25 cellular contexts compared by ENCODE assay signal in genomic region chr20:18180815-18181214, GRCh38.
"Had no signal": no experiment of that assay in that cellular context is flagged by ENCODE, and none has a peak within 500 bp of the region (broad histone marks: within the 10 kb centered on the region; RNA-seq: fewer than 3 reads in every experiment).

No MANE protein-coding gene starts in this region.

- H3K36me3 ChIP-seq: prostate gland had no signal

- H3K27me3 ChIP-seq: dorsolateral prefrontal cortex, gastrocnemius medialis, heart left ventricle, hepatocyte, stomach, thyroid gland had no signal

- ATAC-seq: esophagus mucosa; gastrocnemius medialis; heart left ventricle; left lobe of liver; naive thymus-derived CD4-positive, alpha-beta T cell; right cardiac atrium; stimulated activated effector memory CD8-positive, alpha-beta T cell treated with anti-CD3 and anti-CD28 coated beads, Interleukin-12 subunit alpha, Interleukin-12 subunit beta, amount 100 ng/mL, for 72 hours had no signal

- H3K27ac ChIP-seq: dorsolateral prefrontal cortex, epithelial cell of prostate, gastrocnemius medialis, heart left ventricle, hepatocyte, prostate gland, skin epidermis, stomach, thyroid gland had no signal

- H3K9me3 ChIP-seq: gastrocnemius medialis, prostate gland, thyroid gland had no signal

- DNase-seq: central memory CD4-positive, alpha-beta T cell; dorsolateral prefrontal cortex; effector CD4-positive, alpha-beta T cell; foreskin fibroblast; gastrocnemius medialis; heart left ventricle; mesenchymal stem cell; naive thymus-derived CD4-positive, alpha-beta T cell; nephron progenitor cell; nucleus accumbens; right cardiac atrium; stimulated activated CD4-positive, alpha-beta T cell treated with anti-CD3 and anti-CD28 coated beads, Interleukin-12 subunit alpha, Interleukin-12 subunit beta, amount 100 ng/mL, for 4 hours; stimulated activated CD4-positive, alpha-beta T cell treated with anti-CD3 and anti-CD28 coated beads, Interleukin-2, amount 100 ng/mL, for 24 hours; stimulated activated CD4-positive, alpha-beta T cell treated with anti-CD3 and anti-CD28 coated beads, Interleukin-4, amount 100 ng/mL, for 24 hours; stimulated activated naive CD4-positive, alpha-beta T cell treated with Interleukin-2 at 50 U/mL for 16 hours; stomach; thyroid gland; trophoblast cell had no signal

- H3K4me3 ChIP-seq: dorsolateral prefrontal cortex, gastrocnemius medialis, heart left ventricle, hepatocyte, prostate gland, skin epidermis, stomach, thyroid gland had no signal

- H3K4me1 ChIP-seq: gastrocnemius medialis, heart left ventricle, prostate gland, stomach, thyroid gland had no signal
